Comparison of ENCODE assay signal across 1 cellular context in genomic region chr16:88790312-88791150, GRCh38.
TF ChIP-seq lines count a peak whose summit lies in the region.

No MANE protein-coding gene starts in this region.

TF ChIP-seq in K562, 482 proteins besides CTCF, POLR2A, EP300 and RAD21 (continues in another document):
- TF ChIP-seq HDAC1 (IDR thresholded peaks at IDR 0.05) (0 out of 4 replicates have a peak, but pooled peaks of 1 of the 2 experiments have one; percentile 20), GATA2 (CRISPR knock-in tag; IDR thresholded peaks at IDR 0.05) (no peak), POLR2AphosphoS2 (IDR thresholded peaks at IDR 0.05; ENCODE audit: low read length) (no peak), ZBTB43 (CRISPR knock-in tag; IDR thresholded peaks at IDR 0.05) (no peak), VEZF1 (CRISPR knock-in tag; IDR thresholded peaks at IDR 0.05) (peak; percentile 84), EZH2 (IDR thresholded peaks at IDR 0.05; ENCODE audit: borderline replicate concordance, low read depth, low read length) (no peak), SMARCE1 (IDR thresholded peaks at IDR 0.05) (peak; percentile 52; the same call in 1 of the 2 replicates), BHLHE40 (IDR thresholded peaks at IDR 0.05; ENCODE audit: low read length) (peak; percentile 68), THRB (CRISPR knock-in tag; conservative IDR thresholded peaks at IDR 0.05) (no peak), ATF3 (IDR thresholded peaks at IDR 0.05) (no peak), ATF3 (CRISPR knock-in tag; conservative IDR thresholded peaks at IDR 0.05) (no peak), STAT6 (CRISPR knock-in tag; IDR thresholded peaks at IDR 0.05) (no peak), BDP1 (IDR thresholded peaks at IDR 0.05; ENCODE audit: insufficient read depth, insufficient read length) (no peak), L3MBTL2 (IDR thresholded peaks at IDR 0.05) (0 out of 2 replicates have a peak, but pooled peaks have one; percentile 21), ZNF512 (tag; IDR thresholded peaks at IDR 0.05) (no peak), RCOR1 (IDR thresholded peaks at IDR 0.05; ENCODE audit: borderline replicate concordance in 1 of 2, low read depth in 2 of 2, low read length in 2 of 2) (peak in 1 of 2 experiments; percentile 17; a peak in 1 of 4 replicates), PTBP1 (IDR thresholded peaks at IDR 0.05; ENCODE audit: low read depth, low read length) (no peak), ZNF274 (IDR thresholded peaks at IDR 0.05; ENCODE audit: borderline replicate concordance, low read depth, low read length) (no peak), KDM5B (IDR thresholded peaks at IDR 0.05; ENCODE audit: insufficient replicate concordance, low read depth, low read length) (no peak), EP400 (IDR thresholded peaks at IDR 0.05) (0 out of 2 replicates have a peak, but pooled peaks have one; percentile 13), PRDM10 (IDR thresholded peaks at IDR 0.05; ENCODE audit: partially characterized antibody) (no peak), NKRF (IDR thresholded peaks at IDR 0.05; ENCODE audit: borderline replicate concordance) (peak; percentile 17; the same call in 1 of the 2 replicates), KAT8 (IDR thresholded peaks at IDR 0.05; ENCODE audit: low read depth) (no peak), DMBX1 (CRISPR knock-in tag; IDR thresholded peaks at IDR 0.05; ENCODE audit: borderline replicate concordance) (no peak), GTF2A2 (tag; IDR thresholded peaks at IDR 0.05) (no peak), MTA3 (IDR thresholded peaks at IDR 0.05; ENCODE audit: borderline replicate concordance) (0 out of 2 replicates have a peak, but pooled peaks have one; percentile 66), HCFC1 (IDR thresholded peaks at IDR 0.05; ENCODE audit: low read depth, low read length) (no peak), XRCC5 (IDR thresholded peaks at IDR 0.05; ENCODE audit: low read depth, low read length) (no peak), SMARCC2 (IDR thresholded peaks at IDR 0.05; ENCODE audit: low read depth) (no peak), ZNF212 (CRISPR knock-in tag; IDR thresholded peaks at IDR 0.05) (no peak), ZFP1 (CRISPR knock-in tag; IDR thresholded peaks at IDR 0.05) (no peak), ZSCAN32 (CRISPR knock-in tag; IDR thresholded peaks at IDR 0.05) (no peak), ZBTB7A (IDR thresholded peaks at IDR 0.05; ENCODE audit: borderline replicate concordance, control insufficient read depth, low read depth, low read length) (peak; percentile 73; the same call in 1 of the 2 replicates), ZNF347 (CRISPR knock-in tag; IDR thresholded peaks at IDR 0.05; ENCODE audit: low read depth) (no peak), KDM1A (IDR thresholded peaks at IDR 0.05) (peak in 1 of 2 experiments; percentile 30; a peak in 1 of 4 replicates), ZBTB2 (IDR thresholded peaks at IDR 0.05) (0 out of 2 replicates have a peak, but pooled peaks have one; percentile 61), LEF1 (IDR thresholded peaks at IDR 0.05) (no peak), CHD1 (IDR thresholded peaks at IDR 0.05; ENCODE audit: low read length) (no peak), FOXK2 (conservative IDR thresholded peaks at IDR 0.05 in 1 of 2, IDR thresholded peaks at IDR 0.05 in 1 of 2; ENCODE audit: low read depth in 2 of 2) (no peak), UBTF (IDR thresholded peaks at IDR 0.05; ENCODE audit: borderline replicate concordance in 1 of 2, low read depth in 2 of 2, low read length in 2 of 2) (0 out of 4 replicates have a peak, but pooled peaks of 1 of the 2 experiments have one; percentile 39), E2F6 (IDR thresholded peaks at IDR 0.05; ENCODE audit: borderline replicate concordance in 1 of 2, extremely low read depth in 1 of 2, insufficient read depth in 1 of 2, insufficient read length in 1 of 2, low read depth in 1 of 2, low read length in 1 of 2, poor library complexity in 1 of 2, severe bottlenecking in 1 of 2) (peak in 1 of 2 experiments; percentile 55)
